Comparison of ENCODE assay signal across 22 cellular contexts in the genomic region with DNA sequence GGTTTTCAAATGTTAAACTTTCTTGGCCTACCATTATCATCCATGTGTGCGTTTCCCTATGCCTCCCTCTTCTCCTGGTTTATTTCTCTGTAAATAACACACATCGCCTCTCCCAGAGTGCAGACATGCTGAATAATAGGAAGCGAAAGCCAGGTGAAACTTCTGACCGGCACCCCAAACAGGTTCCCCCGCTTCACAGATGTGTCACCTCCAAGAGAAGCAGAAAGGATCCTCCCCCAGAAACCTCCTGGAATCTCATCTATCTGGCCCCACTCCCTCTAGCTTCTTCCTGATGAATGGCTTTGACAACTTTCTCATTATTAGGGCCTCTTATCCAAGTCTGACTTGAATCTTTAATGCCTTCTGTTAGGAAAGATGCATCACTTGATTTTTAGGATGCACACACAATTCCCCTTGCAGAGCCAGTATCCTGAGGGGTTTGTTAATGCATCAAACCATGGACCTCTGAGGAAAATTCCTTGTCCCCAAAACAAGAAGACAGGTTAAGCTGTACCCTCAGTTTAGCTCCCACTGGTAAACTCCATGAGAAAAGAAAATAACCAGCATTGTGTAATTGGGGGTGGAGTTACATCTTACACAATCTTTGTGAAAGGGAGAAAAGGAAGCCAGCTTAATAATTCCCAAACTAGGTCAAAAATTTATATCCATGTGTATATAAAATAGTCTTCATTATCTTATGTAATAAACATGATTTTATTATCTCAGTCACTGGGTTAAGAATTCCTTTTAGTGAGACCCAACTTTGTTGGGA. TPM values are rescaled to one million over a fixed set of nuclear protein-coding genes. Genes with fewer than 3 reads are reported as not detected.
"Had no signal": no experiment of that assay in that cellular context is flagged by ENCODE, and none has a peak within 500 bp of the region (broad histone marks: within the 10 kb centered on the region; RNA-seq: fewer than 3 reads in every experiment).

No MANE protein-coding gene starts in this region.

- H3K79me2 ChIP-seq: parathyroid adenoma had no signal

- H3K4me3 ChIP-seq: heart left ventricle had no signal

- H3K27me3 ChIP-seq: brain microvascular endothelial cell had no signal

- FAIRE-seq: frontal cortex had no signal

- H2AFZ ChIP-seq: parathyroid adenoma had no signal

- DNase-seq: activated CD4-positive, alpha-beta T cell treated with anti-CD3 and anti-CD28 coated beads for 1 hour; activated CD4-positive, alpha-beta T cell treated with anti-CD3 and anti-CD28 coated beads, Interleukin-2, amount 50 U/mL, for 4 hours; activated naive CD4-positive, alpha-beta T cell; activated naive CD8-positive, alpha-beta T cell treated with anti-CD3 and anti-CD28 coated beads, Interleukin-2, amount 10 ng/mL, durations not matched to agents 7 days and 5 days; activated T-cell treated with anti-CD3 and anti-CD28 coated beads for 4 hours; anterior cingulate cortex; brain microvascular endothelial cell; dermis blood vessel endothelial cell; erythroblast; heart left ventricle; islet precursor cell; naive thymus-derived CD4-positive, alpha-beta T cell; retina; stimulated activated CD4-positive, alpha-beta T cell treated with anti-CD3 and anti-CD28 coated beads, Interleukin-15, amount 100 ng/mL, for 24 hours; stimulated activated CD4-positive, alpha-beta T cell treated with anti-CD3 and anti-CD28 coated beads, Interleukin-4, amount 100 ng/mL, for 24 hours; stimulated activated naive CD4-positive, alpha-beta T cell; substantia nigra; trophoblast cell had no signal

- H3K36me3 ChIP-seq: brain microvascular endothelial cell, heart left ventricle had no signal

- H3K4me1 ChIP-seq: parathyroid adenoma had no signal

- H3K9ac ChIP-seq: parathyroid adenoma had no signal

- H3K9me3 ChIP-seq: heart left ventricle had no signal

- H3K27ac ChIP-seq: brain microvascular endothelial cell, heart left ventricle, parathyroid adenoma, VCaP had no signal

- ATAC-seq: heart left ventricle; naive thymus-derived CD4-positive, alpha-beta T cell had no signal

RNA-seq across cellular contexts. Expression of a gene that starts 20.1 kb away (rescaled TPM):
- total RNA-seq: activated naive CD8-positive, alpha-beta T cell treated with anti-CD3 and anti-CD28 coated beads, Interleukin-2, amount 10 ng/mL, durations not matched to agents 7 days and 5 days; lung microvascular endothelial cell had no signal
- polyA plus RNA-seq: naive thymus-derived CD4-positive, alpha-beta T cell had no signal
